1 cellular context compared by ENCODE assay signal in the genomic region with DNA sequence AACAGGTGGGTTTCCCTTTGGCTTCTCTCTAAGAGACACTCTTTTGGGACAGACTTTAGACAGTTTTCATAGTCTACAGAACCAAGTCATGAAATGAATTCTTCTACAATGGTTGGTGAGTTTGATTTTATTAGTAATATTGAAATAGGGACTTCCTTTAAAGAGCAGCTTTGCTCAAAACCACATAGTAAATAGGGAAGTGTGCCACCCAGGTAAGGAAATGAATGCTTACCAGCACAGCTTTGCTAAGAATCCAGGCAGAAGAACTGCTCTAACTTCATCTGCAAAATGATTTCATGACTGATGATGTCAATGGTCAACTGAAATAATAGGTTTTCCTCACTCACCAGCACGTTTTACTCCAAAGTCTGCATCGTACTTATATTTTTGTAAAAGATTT.
TF ChIP-seq lines count a peak whose summit lies in the region.

No MANE protein-coding gene starts in this region.

TF ChIP-seq in GM12878, 131 proteins besides CTCF, POLR2A, EP300 and RAD21 (continued from another document):
- no peak for TF ChIP-seq PAX8 (IDR thresholded peaks at IDR 0.05)
- no peak for TF ChIP-seq YBX1 (IDR thresholded peaks at IDR 0.05)
- TF ChIP-seq USF2 (IDR thresholded peaks at IDR 0.05; ENCODE audit: borderline replicate concordance, low read depth, low read length), result no peak
- no peak for TF ChIP-seq ESRRA (IDR thresholded peaks at IDR 0.05; ENCODE audit: low read length)
- TF ChIP-seq ZNF24 (IDR thresholded peaks at IDR 0.05), result no peak
- TF ChIP-seq E2F8 (IDR thresholded peaks at IDR 0.05; ENCODE audit: low read depth, partially characterized antibody), result no peak
- TF ChIP-seq KAT2A (conservative IDR thresholded peaks at IDR 0.05; ENCODE audit: control insufficient read depth, low read depth, low read length), result no peak
